Comparison of ENCODE assay signal across 1 cellular context in the genomic region with DNA sequence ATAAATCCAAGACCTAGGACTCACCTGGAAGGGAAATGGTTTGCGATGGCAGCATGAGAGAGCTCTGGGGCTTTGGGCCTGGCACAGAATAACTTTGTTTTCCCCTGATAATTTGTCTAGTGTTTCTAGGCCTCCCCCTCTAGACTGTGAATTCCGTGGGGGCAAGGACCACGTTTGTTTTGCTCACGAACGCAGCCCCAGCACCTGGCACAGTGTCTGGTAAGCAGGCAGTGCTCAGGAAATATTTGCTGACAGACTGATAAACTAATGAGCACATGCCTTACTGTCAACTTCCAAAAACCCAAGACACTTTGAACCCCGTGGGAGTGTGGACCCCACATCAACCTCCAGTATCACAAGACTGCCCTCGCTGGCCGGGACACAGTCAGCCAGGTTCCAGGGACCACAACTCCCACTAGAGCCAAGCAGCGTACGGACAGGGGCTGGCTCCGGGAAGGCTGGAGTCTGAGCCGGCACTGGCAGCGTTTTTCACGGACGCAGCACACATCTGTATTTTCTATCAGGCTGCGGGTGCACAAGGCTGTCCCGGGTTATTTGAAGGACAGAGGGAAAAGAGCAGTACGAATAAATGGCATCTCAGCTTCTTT.
TF ChIP-seq lines count a peak whose summit lies in the region.

No MANE protein-coding gene starts in this region.

TF ChIP-seq in HepG2, 621 proteins besides CTCF, POLR2A, EP300 and RAD21 (continued from another document and continues in another):
- TF ChIP-seq, protein P1, sequence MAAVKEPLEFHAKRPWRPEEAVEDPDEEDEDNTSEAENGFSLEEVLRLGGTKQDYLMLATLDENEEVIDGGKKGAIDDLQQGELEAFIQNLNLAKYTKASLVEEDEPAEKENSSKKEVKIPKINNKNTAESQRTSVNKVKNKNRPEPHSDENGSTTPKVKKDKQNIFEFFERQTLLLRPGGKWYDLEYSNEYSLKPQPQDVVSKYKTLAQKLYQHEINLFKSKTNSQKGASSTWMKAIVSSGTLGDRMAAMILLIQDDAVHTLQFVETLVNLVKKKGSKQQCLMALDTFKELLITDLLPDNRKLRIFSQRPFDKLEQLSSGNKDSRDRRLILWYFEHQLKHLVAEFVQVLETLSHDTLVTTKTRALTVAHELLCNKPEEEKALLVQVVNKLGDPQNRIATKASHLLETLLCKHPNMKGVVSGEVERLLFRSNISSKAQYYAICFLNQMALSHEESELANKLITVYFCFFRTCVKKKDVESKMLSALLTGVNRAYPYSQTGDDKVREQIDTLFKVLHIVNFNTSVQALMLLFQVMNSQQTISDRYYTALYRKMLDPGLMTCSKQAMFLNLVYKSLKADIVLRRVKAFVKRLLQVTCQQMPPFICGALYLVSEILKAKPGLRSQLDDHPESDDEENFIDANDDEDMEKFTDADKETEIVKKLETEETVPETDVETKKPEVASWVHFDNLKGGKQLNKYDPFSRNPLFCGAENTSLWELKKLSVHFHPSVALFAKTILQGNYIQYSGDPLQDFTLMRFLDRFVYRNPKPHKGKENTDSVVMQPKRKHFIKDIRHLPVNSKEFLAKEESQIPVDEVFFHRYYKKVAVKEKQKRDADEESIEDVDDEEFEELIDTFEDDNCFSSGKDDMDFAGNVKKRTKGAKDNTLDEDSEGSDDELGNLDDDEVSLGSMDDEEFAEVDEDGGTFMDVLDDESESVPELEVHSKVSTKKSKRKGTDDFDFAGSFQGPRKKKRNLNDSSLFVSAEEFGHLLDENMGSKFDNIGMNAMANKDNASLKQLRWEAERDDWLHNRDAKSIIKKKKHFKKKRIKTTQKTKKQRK (IDR thresholded peaks at IDR 0.05; ENCODE audit: low read length), result no peak
- TF ChIP-seq HDAC1 (CRISPR knock-in tag; IDR thresholded peaks at IDR 0.05) (no peak), FOXO1 (CRISPR knock-in tag; IDR thresholded peaks at IDR 0.05) (peak; percentile 29; the same call in 1 of the 2 replicates), HIC2 (CRISPR knock-in tag; IDR thresholded peaks at IDR 0.05; ENCODE audit: low read depth) (peak; percentile 53; the same call in 1 of the 2 replicates), HDAC2 (CRISPR knock-in tag; IDR thresholded peaks at IDR 0.05) (peak; percentile 22; the same call in 1 of the 2 replicates), SOX13 (IDR thresholded peaks at IDR 0.05) (no peak), SOX13 (CRISPR knock-in tag; conservative IDR thresholded peaks at IDR 0.05 in 1 of 2, IDR thresholded peaks at IDR 0.05 in 1 of 2) (peak in 1 of 2 experiments; percentile 14; a peak in 1 of 4 replicates), ESRRA (CRISPR knock-in tag; IDR thresholded peaks at IDR 0.05; ENCODE audit: low read depth) (no peak), ZNF773 (CRISPR knock-in tag; IDR thresholded peaks at IDR 0.05; ENCODE audit: borderline replicate concordance) (no peak), PLRG1 (conservative IDR thresholded peaks at IDR 0.05) (no peak), PBX2 (CRISPR knock-in tag; IDR thresholded peaks at IDR 0.05) (no peak), ZBTB20 (CRISPR knock-in tag; IDR thresholded peaks at IDR 0.05; ENCODE audit: borderline replicate concordance, low read depth) (no peak), SIN3B (IDR thresholded peaks at IDR 0.05; ENCODE audit: low read length) (no peak), ZNF432 (CRISPR knock-in tag; IDR thresholded peaks at IDR 0.05; ENCODE audit: borderline replicate concordance) (no peak), PHF21A (CRISPR knock-in tag; IDR thresholded peaks at IDR 0.05) (peak; percentile 30; the same call in 1 of the 2 replicates), PLSCR1 (CRISPR knock-in tag; IDR thresholded peaks at IDR 0.05; ENCODE audit: borderline replicate concordance) (no peak), MAFK (conservative IDR thresholded peaks at IDR 0.05 in 1 of 2, IDR thresholded peaks at IDR 0.05 in 1 of 2; ENCODE audit: low read length in 2 of 2) (peak; percentile 43 to 49; a peak in 3 of 4 replicates), ZSCAN21 (CRISPR knock-in tag; IDR thresholded peaks at IDR 0.05; ENCODE audit: borderline replicate concordance) (peak; percentile 23; the same call in 1 of the 2 replicates), ADNP (CRISPR knock-in tag; IDR thresholded peaks at IDR 0.05) (no peak), TGIF2 (CRISPR knock-in tag; IDR thresholded peaks at IDR 0.05) (no peak), ZNF788 (CRISPR knock-in tag; IDR thresholded peaks at IDR 0.05; ENCODE audit: borderline replicate concordance) (0 out of 2 replicates have a peak, but pooled peaks have one; percentile 24), ZBTB42 (CRISPR knock-in tag; IDR thresholded peaks at IDR 0.05) (no peak), SOX6 (IDR thresholded peaks at IDR 0.05) (no peak), SOX6 (CRISPR knock-in tag; IDR thresholded peaks at IDR 0.05) (0 out of 2 replicates have a peak, but pooled peaks have one; percentile 32), SRSF9 (IDR thresholded peaks at IDR 0.05; ENCODE audit: borderline replicate concordance, insufficient read depth, low read depth, low read length, poor library complexity, severe bottlenecking) (no peak), HNF4A (CRISPR knock-in tag; IDR thresholded peaks at IDR 0.05) (peak; percentile 28; the same call in 1 of the 2 replicates), ZHX1 (CRISPR knock-in tag; IDR thresholded peaks at IDR 0.05; ENCODE audit: low read depth) (no peak), EZH2 (conservative IDR thresholded peaks at IDR 0.05; ENCODE audit: low read depth, low read length) (no peak), KAT7 (CRISPR knock-in tag; IDR thresholded peaks at IDR 0.05; ENCODE audit: borderline replicate concordance) (no peak), ZNF589 (CRISPR knock-in tag; conservative IDR thresholded peaks at IDR 0.05) (no peak), LCORL (IDR thresholded peaks at IDR 0.05) (no peak), LCORL (CRISPR knock-in tag; IDR thresholded peaks at IDR 0.05) (peak; percentile 32; the same call in 1 of the 2 replicates), HNRNPL (IDR thresholded peaks at IDR 0.05; ENCODE audit: low read depth, low read length) (no peak), ZNF496 (CRISPR knock-in tag; IDR thresholded peaks at IDR 0.05; ENCODE audit: insufficient replicate concordance) (no peak)
- TF ChIP-seq, protein P2, sequence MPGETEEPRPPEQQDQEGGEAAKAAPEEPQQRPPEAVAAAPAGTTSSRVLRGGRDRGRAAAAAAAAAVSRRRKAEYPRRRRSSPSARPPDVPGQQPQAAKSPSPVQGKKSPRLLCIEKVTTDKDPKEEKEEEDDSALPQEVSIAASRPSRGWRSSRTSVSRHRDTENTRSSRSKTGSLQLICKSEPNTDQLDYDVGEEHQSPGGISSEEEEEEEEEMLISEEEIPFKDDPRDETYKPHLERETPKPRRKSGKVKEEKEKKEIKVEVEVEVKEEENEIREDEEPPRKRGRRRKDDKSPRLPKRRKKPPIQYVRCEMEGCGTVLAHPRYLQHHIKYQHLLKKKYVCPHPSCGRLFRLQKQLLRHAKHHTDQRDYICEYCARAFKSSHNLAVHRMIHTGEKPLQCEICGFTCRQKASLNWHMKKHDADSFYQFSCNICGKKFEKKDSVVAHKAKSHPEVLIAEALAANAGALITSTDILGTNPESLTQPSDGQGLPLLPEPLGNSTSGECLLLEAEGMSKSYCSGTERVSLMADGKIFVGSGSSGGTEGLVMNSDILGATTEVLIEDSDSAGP (CRISPR knock-in tag; IDR thresholded peaks at IDR 0.05; ENCODE audit: borderline replicate concordance), result 0 out of 2 replicates have a peak, but pooled peaks have one; percentile 50
- TF ChIP-seq, protein P3, sequence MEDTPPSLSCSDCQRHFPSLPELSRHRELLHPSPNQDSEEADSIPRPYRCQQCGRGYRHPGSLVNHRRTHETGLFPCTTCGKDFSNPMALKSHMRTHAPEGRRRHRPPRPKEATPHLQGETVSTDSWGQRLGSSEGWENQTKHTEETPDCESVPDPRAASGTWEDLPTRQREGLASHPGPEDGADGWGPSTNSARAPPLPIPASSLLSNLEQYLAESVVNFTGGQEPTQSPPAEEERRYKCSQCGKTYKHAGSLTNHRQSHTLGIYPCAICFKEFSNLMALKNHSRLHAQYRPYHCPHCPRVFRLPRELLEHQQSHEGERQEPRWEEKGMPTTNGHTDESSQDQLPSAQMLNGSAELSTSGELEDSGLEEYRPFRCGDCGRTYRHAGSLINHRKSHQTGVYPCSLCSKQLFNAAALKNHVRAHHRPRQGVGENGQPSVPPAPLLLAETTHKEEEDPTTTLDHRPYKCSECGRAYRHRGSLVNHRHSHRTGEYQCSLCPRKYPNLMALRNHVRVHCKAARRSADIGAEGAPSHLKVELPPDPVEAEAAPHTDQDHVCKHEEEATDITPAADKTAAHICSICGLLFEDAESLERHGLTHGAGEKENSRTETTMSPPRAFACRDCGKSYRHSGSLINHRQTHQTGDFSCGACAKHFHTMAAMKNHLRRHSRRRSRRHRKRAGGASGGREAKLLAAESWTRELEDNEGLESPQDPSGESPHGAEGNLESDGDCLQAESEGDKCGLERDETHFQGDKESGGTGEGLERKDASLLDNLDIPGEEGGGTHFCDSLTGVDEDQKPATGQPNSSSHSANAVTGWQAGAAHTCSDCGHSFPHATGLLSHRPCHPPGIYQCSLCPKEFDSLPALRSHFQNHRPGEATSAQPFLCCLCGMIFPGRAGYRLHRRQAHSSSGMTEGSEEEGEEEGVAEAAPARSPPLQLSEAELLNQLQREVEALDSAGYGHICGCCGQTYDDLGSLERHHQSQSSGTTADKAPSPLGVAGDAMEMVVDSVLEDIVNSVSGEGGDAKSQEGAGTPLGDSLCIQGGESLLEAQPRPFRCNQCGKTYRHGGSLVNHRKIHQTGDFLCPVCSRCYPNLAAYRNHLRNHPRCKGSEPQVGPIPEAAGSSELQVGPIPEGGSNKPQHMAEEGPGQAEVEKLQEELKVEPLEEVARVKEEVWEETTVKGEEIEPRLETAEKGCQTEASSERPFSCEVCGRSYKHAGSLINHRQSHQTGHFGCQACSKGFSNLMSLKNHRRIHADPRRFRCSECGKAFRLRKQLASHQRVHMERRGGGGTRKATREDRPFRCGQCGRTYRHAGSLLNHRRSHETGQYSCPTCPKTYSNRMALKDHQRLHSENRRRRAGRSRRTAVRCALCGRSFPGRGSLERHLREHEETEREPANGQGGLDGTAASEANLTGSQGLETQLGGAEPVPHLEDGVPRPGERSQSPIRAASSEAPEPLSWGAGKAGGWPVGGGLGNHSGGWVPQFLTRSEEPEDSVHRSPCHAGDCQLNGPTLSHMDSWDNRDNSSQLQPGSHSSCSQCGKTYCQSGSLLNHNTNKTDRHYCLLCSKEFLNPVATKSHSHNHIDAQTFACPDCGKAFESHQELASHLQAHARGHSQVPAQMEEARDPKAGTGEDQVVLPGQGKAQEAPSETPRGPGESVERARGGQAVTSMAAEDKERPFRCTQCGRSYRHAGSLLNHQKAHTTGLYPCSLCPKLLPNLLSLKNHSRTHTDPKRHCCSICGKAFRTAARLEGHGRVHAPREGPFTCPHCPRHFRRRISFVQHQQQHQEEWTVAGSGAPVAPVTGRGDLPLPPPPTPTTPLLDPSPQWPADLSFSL (CRISPR knock-in tag; IDR thresholded peaks at IDR 0.05), result no peak
- TF ChIP-seq, protein P4, sequence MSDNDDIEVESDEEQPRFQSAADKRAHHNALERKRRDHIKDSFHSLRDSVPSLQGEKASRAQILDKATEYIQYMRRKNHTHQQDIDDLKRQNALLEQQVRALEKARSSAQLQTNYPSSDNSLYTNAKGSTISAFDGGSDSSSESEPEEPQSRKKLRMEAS (IDR thresholded peaks at IDR 0.05), result 0 out of 2 replicates have a peak, but pooled peaks have one; percentile 35
